Comparison of ENCODE assay signal across 8 cellular contexts in the genomic region with DNA sequence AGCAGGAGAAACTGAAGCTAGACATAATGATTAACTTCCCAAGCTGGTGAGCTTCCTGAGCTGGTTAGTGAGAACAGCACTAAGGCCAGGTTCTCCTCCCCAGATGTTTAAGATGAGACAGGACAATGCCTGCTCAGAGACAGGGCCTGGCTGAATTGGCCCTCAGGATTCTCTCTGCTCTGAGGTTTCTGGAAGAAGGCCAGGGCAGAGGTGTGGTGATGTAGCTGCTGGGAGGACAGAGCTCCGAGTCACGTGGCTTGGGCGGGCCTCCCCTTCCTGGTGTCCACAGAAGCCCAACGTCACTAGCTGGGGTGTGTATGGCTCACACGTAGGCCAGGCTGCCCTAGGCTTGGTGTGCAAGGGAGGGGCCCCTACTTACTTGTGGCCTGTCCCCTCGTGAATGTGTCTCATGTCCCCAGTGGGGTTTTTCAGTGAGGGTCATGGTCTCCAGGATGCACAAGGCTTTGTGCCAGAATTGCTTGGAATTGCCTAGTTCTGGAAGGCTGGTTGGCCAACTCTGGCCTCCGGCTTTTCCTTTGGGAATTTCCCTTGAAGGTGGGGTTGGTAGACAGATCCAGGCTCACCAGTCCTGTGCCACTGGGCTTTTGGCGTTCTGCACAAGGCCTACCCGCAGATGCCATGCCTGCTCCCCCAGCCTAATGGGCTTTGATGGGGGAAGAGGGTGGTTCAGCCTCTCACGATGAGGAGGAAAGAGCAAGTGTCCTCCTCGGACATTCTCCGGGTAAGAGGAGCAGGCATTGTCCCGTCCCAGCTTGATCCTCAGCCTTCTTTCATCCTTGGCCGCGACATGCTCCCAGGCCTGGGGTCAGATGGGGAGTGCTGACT. TPM values are rescaled to one million over a fixed set of nuclear protein-coding genes. Genes with fewer than 3 reads are reported as not detected.
DNase-seq lines count a peak whose midpoint lies in the region; ATAC-seq and TF ChIP-seq lines count a peak whose summit lies in the region.

No MANE protein-coding gene starts in this region.

- H3K9me3 Mint-ChIP-seq in CD4-positive, CD25-positive, alpha-beta regulatory T cell = peaks cover 0 to 4% (median 0%) of the 10 kb centered on the region in 7 donors

- H3K4me1 ChIP-seq in CD4-positive, CD25-positive, alpha-beta regulatory T cell (ENCODE audit: control insufficient read depth, insufficient read depth, low read length, poor library complexity, severe bottlenecking) = peaks cover 69% of the 10 kb centered on the region
- peaks cover 28 to 46% (median 43%) of the 10 kb centered on the region in 4 donors for H3K4me1 ChIP-seq in esophagus muscularis mucosa
- H3K4me1 ChIP-seq in prostate gland (replicated peaks) = no peaks in the 10 kb centered on the region

- no peaks in the 10 kb centered on the region for H3K36me3 Mint-ChIP-seq in CD4-positive, CD25-positive, alpha-beta regulatory T cell

- H3K4me1 Mint-ChIP-seq in CD4-positive, CD25-positive, alpha-beta regulatory T cell = peaks cover 6 to 74% (median 62%) of the 10 kb centered on the region in 4 donors

- TF ChIP-seq EP300 in esophagus muscularis mucosa (IDR thresholded peaks at IDR 0.05) = no peak

- H3K4me3 ChIP-seq in CD4-positive, CD25-positive, alpha-beta regulatory T cell (ENCODE audit: low read depth, low read length) = peak overlapping the region; percentile 55
- H3K4me3 ChIP-seq in esophagus muscularis mucosa (no peak overlapping the region), prostate gland (no peak overlapping the region)

- peak; percentile 42 to 48 for ATAC-seq in CD4-positive, CD25-positive, alpha-beta regulatory T cell (ENCODE audit: low read depth in 2 of 2)
- ATAC-seq in GM19351 (IDR thresholded peaks at IDR 0.05; ENCODE audit: unreplicated experiment) = peak; percentile 68
- peak; percentile 62 for ATAC-seq in HG03354 (IDR thresholded peaks at IDR 0.05; ENCODE audit: poor library complexity, severe bottlenecking, unreplicated experiment)

- no peaks in the 10 kb centered on the region for H3K27me3 Mint-ChIP-seq in CD4-positive, CD25-positive, alpha-beta regulatory T cell

- H3K27ac ChIP-seq in CD4-positive, CD25-positive, alpha-beta regulatory T cell (ENCODE audit: insufficient read depth, low read length, poor library complexity, severe bottlenecking) = peak overlapping the region; percentile 86
- H3K27ac ChIP-seq in esophagus muscularis mucosa (replicated peaks in 1 of 4) (peak overlapping the region; percentile 59 to 69 (median 62)), prostate gland (peak overlapping the region; percentile 33 to 49)

- TF ChIP-seq POLR2A in esophagus muscularis mucosa (IDR thresholded peaks at IDR 0.05; ENCODE audit: low read depth) (no peak), prostate gland (IDR thresholded peaks at IDR 0.05) (no peak)

- TF ChIP-seq CTCF in esophagus muscularis mucosa (IDR thresholded peaks at IDR 0.05) (no peak), prostate gland (IDR thresholded peaks at IDR 0.05) (no peak)

- H3K27me3 ChIP-seq in CD4-positive, CD25-positive, alpha-beta regulatory T cell (ENCODE audit: control insufficient read depth, insufficient read depth, low read length) = no peaks in the 10 kb centered on the region
- no peaks in the 10 kb centered on the region for H3K27me3 ChIP-seq in esophagus muscularis mucosa
- no peaks in the 10 kb centered on the region for H3K27me3 ChIP-seq in prostate gland (replicated peaks; ENCODE audit: insufficient read depth)

- H3K27ac Mint-ChIP-seq in CD4-positive, CD25-positive, alpha-beta regulatory T cell = peak overlapping the region; percentile 83 to 98 (median 97)

- H3K36me3 ChIP-seq in CD4-positive, CD25-positive, alpha-beta regulatory T cell (ENCODE audit: control insufficient read depth, insufficient read depth, low read length) = no peaks in the 10 kb centered on the region
- H3K36me3 ChIP-seq in esophagus muscularis mucosa (no peaks in the 10 kb centered on the region), prostate gland (no peaks in the 10 kb centered on the region)

- H3K4me3 Mint-ChIP-seq in CD4-positive, CD25-positive, alpha-beta regulatory T cell = peak overlapping the region; percentile 13 to 85 (median 70)

- peak; percentile 48 to 64 (median 50) for DNase-seq in CD4-positive, CD25-positive, alpha-beta regulatory T cell
- DNase-seq in T-helper 2 cell (peak in 3 of 5 experiments; percentile 55 to 92 (median 62)), esophagus muscularis mucosa (ENCODE audit: extremely low spot score) (peak; percentile 95), prostate gland (ENCODE audit: low spot score) (peak; percentile 46), KG1 (lab: John Stamatoyannopoulos, UW) (no peak), NCI-H510A treated with DMSO at 0.1 percent for 48 hours (lab: John Stamatoyannopoulos, UW) (no peak)

- H3K9me3 ChIP-seq in CD4-positive, CD25-positive, alpha-beta regulatory T cell (ENCODE audit: control insufficient read depth in 2 of 2, low read length in 2 of 2) = no peaks in the 10 kb centered on the region
- H3K9me3 ChIP-seq in esophagus muscularis mucosa (no peaks in the 10 kb centered on the region), prostate gland (no peaks in the 10 kb centered on the region)

- WGBS in esophagus muscularis mucosa = 45% methylated on average over 4 of the region's 15 CpGs
- WGBS in prostate gland = 67% methylated on average over 15 of the region's 15 CpGs

- intact Hi-C loops in esophagus muscularis mucosa (cut with DNase I) = loop anchor here (10.0 kb wide), 2 partner anchors 48 to 108 kb away; a partner anchor contains a TSS
- intact Hi-C loops in prostate gland (cut with DNase I) = loop anchor here (5.0 kb wide), 1 partner anchor 46 kb away; a partner anchor contains a TSS

RNA-seq across cellular contexts. Expression of a gene that starts 3.4 kb away (rescaled TPM):
- total RNA-seq in CD4-positive, CD25-positive, alpha-beta regulatory T cell = 11.7 TPM
- polyA plus RNA-seq in CD4-positive, CD25-positive, alpha-beta regulatory T cell = 1 to 10 TPM; 1.5 to 5.9 (median 3.2) TPM
- 1 to 10 TPM; 1.2 to 6.0 (median 2.5) TPM for total RNA-seq in esophagus muscularis mucosa
- total RNA-seq in prostate gland = 1 to 10 TPM; 2.8 to 5.6 TPM

RNA-seq across cellular contexts. Expression of a gene that starts 15.7 kb away (rescaled TPM):
- total RNA-seq in CD4-positive, CD25-positive, alpha-beta regulatory T cell = 69.2 TPM
- polyA plus RNA-seq in CD4-positive, CD25-positive, alpha-beta regulatory T cell = 100 to 1,000 TPM; 122 to 173 (median 134) TPM
- total RNA-seq in esophagus muscularis mucosa = 1 to 10 TPM in 3 of 4 donors, under 1 TPM in 1; 0.39 to 5.0 (median 1.8) TPM
- 1 to 10 TPM in 1 of 2 donors, under 1 TPM in 1; 0.82 to 2.5 TPM for total RNA-seq in prostate gland

RNA-seq across cellular contexts. Expression of a gene that starts 45.1 kb away (rescaled TPM):
- total RNA-seq in CD4-positive, CD25-positive, alpha-beta regulatory T cell = 425 TPM
- 100 to 1,000 TPM; 161 to 211 (median 169) TPM for polyA plus RNA-seq in CD4-positive, CD25-positive, alpha-beta regulatory T cell
- total RNA-seq in esophagus muscularis mucosa (10 to 100 TPM; 40.1 to 46.4 (median 40.8) TPM), prostate gland (10 to 100 TPM; 28.1 to 30.2 TPM)

Comparison
In these comparisons a context has a peak if more than half of its experiments do, and no peak if none do; other contexts are left out.
1. DNase-seq: peak in CD4-positive, CD25-positive, alpha-beta regulatory T cell (3 of 3), T-helper 2 cell (3 of 5), esophagus muscularis mucosa (single experiment) and prostate gland (single experiment); none in KG1 (single experiment) and NCI-H510A treated with DMSO at 0.1 percent for 48 hours (single experiment).
2. RNA of a gene that starts 15.7 kb away (total RNA-seq): 69.2 TPM in CD4-positive, CD25-positive, alpha-beta regulatory T cell (single experiment); 0.82 to 2.5 TPM in prostate gland and 0.39 to 5.0 TPM in esophagus muscularis mucosa; every median in the first group is over 10 times any median in the second.
3. Peak in every context shown above with its lines, with median percentiles within 50 percentile points of each other: ATAC-seq and H3K27ac ChIP-seq.